1 cellular context compared by ENCODE assay signal in genomic region chr10:103736763-103737162, GRCh38.
TF ChIP-seq lines count a peak whose summit lies in the region.

No MANE protein-coding gene starts in this region.

TF ChIP-seq in GM23338, 12 proteins besides CTCF, POLR2A, EP300 and RAD21 (continued from another document):
- TF ChIP-seq, protein P1, sequence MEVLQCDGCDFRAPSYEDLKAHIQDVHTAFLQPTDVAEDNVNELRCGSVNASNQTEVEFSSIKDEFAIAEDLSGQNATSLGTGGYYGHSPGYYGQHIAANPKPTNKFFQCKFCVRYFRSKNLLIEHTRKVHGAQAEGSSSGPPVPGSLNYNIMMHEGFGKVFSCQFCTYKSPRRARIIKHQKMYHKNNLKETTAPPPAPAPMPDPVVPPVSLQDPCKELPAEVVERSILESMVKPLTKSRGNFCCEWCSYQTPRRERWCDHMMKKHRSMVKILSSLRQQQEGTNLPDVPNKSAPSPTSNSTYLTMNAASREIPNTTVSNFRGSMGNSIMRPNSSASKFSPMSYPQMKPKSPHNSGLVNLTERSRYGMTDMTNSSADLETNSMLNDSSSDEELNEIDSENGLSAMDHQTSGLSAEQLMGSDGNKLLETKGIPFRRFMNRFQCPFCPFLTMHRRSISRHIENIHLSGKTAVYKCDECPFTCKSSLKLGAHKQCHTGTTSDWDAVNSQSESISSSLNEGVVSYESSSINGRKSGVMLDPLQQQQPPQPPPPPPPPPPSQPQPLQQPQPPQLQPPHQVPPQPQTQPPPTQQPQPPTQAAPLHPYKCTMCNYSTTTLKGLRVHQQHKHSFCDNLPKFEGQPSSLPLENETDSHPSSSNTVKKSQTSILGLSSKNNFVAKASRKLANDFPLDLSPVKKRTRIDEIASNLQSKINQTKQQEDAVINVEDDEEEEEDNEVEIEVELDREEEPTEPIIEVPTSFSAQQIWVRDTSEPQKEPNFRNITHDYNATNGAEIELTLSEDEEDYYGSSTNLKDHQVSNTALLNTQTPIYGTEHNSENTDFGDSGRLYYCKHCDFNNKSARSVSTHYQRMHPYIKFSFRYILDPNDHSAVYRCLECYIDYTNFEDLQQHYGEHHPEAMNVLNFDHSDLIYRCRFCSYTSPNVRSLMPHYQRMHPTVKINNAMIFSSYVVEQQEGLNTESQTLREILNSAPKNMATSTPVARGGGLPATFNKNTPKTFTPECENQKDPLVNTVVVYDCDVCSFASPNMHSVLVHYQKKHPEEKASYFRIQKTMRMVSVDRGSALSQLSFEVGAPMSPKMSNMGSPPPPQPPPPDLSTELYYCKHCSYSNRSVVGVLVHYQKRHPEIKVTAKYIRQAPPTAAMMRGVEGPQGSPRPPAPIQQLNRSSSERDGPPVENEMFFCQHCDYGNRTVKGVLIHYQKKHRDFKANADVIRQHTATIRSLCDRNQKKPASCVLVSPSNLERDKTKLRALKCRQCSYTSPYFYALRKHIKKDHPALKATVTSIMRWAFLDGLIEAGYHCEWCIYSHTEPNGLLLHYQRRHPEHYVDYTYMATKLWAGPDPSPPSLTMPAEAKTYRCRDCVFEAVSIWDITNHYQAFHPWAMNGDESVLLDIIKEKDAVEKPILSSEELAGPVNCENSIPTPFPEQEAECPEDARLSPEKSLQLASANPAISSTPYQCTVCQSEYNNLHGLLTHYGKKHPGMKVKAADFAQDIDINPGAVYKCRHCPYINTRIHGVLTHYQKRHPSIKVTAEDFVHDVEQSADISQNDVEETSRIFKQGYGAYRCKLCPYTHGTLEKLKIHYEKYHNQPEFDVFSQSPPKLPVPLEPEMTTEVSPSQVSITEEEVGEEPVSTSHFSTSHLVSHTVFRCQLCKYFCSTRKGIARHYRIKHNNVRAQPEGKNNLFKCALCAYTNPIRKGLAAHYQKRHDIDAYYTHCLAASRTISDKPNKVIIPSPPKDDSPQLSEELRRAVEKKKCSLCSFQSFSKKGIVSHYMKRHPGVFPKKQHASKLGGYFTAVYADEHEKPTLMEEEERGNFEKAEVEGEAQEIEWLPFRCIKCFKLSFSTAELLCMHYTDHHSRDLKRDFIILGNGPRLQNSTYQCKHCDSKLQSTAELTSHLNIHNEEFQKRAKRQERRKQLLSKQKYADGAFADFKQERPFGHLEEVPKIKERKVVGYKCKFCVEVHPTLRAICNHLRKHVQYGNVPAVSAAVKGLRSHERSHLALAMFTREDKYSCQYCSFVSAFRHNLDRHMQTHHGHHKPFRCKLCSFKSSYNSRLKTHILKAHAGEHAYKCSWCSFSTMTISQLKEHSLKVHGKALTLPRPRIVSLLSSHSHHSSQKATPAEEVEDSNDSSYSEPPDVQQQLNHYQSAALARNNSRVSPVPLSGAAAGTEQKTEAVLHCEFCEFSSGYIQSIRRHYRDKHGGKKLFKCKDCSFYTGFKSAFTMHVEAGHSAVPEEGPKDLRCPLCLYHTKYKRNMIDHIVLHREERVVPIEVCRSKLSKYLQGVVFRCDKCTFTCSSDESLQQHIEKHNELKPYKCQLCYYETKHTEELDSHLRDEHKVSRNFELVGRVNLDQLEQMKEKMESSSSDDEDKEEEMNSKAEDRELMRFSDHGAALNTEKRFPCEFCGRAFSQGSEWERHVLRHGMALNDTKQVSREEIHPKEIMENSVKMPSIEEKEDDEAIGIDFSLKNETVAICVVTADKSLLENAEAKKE (CRISPR knock-in tag; IDR thresholded peaks at IDR 0.05): no peak
- TF ChIP-seq CREB1 (CRISPR knock-in tag; IDR thresholded peaks at IDR 0.05; ENCODE audit: low read depth) (no peak), ZNF114 (CRISPR knock-in tag; IDR thresholded peaks at IDR 0.05) (no peak), STAT1 (IDR thresholded peaks at IDR 0.05; ENCODE audit: unreplicated experiment) (no peak), EZH2phosphoT487 (IDR thresholded peaks at IDR 0.05; ENCODE audit: unreplicated experiment) (no peak), JUNB (IDR thresholded peaks at IDR 0.05; ENCODE audit: unreplicated experiment) (no peak), EZH2 (IDR thresholded peaks at IDR 0.05; ENCODE audit: low read depth, unreplicated experiment) (no peak)
- TF ChIP-seq, protein P2, sequence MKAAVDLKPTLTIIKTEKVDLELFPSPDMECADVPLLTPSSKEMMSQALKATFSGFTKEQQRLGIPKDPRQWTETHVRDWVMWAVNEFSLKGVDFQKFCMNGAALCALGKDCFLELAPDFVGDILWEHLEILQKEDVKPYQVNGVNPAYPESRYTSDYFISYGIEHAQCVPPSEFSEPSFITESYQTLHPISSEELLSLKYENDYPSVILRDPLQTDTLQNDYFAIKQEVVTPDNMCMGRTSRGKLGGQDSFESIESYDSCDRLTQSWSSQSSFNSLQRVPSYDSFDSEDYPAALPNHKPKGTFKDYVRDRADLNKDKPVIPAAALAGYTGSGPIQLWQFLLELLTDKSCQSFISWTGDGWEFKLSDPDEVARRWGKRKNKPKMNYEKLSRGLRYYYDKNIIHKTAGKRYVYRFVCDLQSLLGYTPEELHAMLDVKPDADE (IDR thresholded peaks at IDR 0.05): no peak
